ENCODE assay signal across 8 cellular contexts in the genomic region with DNA sequence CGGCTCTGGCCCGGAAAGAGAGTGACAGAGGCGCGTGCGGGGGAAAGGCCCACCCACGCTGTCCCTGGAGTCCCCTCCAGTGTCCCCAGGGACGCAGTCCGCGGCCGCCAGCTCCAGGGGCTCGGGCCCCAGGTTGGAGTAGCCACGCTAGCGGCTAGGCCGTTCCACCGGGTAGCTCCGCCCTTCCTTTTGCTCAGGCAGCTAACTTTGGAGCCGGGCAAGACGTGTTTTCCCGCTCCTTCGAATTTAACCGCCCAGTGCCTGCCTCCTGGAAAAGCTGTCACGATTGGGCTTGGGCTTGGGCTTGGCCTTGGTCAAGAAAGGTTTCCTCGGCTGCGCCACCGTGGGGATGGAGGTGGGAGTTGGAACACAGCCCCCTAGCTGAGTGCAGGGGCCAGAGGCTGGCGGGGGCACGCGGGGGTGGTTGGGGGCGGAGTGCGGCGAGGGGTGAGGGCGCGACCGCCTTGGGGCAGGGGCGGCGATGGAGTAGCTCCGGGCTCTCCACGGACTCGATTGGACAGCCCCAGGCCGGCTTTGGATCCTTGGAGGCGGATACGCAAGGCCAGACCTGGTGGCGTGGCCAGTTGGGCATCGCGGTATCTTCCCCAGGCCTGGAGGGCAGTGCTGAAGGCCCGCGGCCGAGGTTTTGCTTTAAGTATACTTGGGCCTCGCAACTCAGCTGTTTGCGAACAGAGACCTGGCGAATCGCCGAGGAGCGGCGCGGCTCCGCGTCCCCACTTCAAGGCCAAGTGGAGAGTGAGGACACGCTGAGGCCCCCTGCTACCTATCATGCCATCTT. TPM values are rescaled to one million over a fixed set of nuclear protein-coding genes. Genes with fewer than 3 reads are reported as not detected.
A peak's percentile ranks its signal among the peaks of the same experiment; 100 is the strongest.
DNase-seq lines count a peak whose midpoint lies in the region; ATAC-seq and TF ChIP-seq lines count a peak whose summit lies in the region.
"Had no signal": no experiment of that assay in that cellular context is flagged by ENCODE, and none has a peak within 500 bp of the region (broad histone marks: within the 10 kb centered on the region; RNA-seq: fewer than 3 reads in every experiment).

No MANE protein-coding gene starts in this region.

- no peak overlapping the region for H2BK15ac ChIP-seq in neuronal stem cell (ENCODE audit: low read length)

- no peak overlapping the region for H4K91ac ChIP-seq in neuronal stem cell (ENCODE audit: low read depth, low read length, poor library complexity)

- TF ChIP-seq POLR2A in esophagus squamous epithelium (IDR thresholded peaks at IDR 0.05) = no peak

- no peak overlapping the region for H2BK120ac ChIP-seq in neuronal stem cell (ENCODE audit: low read depth, low read length)

- H3K4me2 ChIP-seq in neuronal stem cell (ENCODE audit: insufficient read depth, low read length, poor library complexity, severe bottlenecking) = peak overlapping the region; percentile 64

- WGBS in esophagus squamous epithelium, 2 donors = 0 to 35% methylated on average over 4 to 7 of the region's 59 CpGs
- WGBS in neuronal stem cell (ENCODE audit: extremely low coverage in 2 of 2, insufficient read length in 2 of 2, insufficient replicate concordance in 1 of 2), 2 donors = no CpG with 5 or more reads among the region's 59 CpGs

- ATAC-seq in RWPE2 (ENCODE audit: low read depth) (peak; percentile 17; the same call in 1 of the 3 replicates), HG03045 (IDR thresholded peaks at IDR 0.05; ENCODE audit: unreplicated experiment) (no peak), HG02981 (IDR thresholded peaks at IDR 0.05; ENCODE audit: unreplicated experiment) (no peak)

- intact Hi-C loops in esophagus squamous epithelium (cut with DNase I) = no loop called here

- H2BK12ac ChIP-seq in neuronal stem cell (ENCODE audit: low read length) = no peak overlapping the region

- POLR2A ChIA-PET in HEK293T (lab: Yijun Ruan, JAX) = interaction anchor here (2.0 kb wide), 1 partner anchor 24 kb away, joined by 8 read pairs; the partner anchor contains the start of gene KIZ

- peaks cover 100% of the 10 kb centered on the region for H3K27me3 ChIP-seq in RWPE2 (ENCODE audit: insufficient read depth, poor library complexity, severe bottlenecking)
- peaks cover 38 to 100% (median 56%) of the 10 kb centered on the region in 4 donors for H3K27me3 ChIP-seq in esophagus squamous epithelium
- H3K27me3 ChIP-seq in neuronal stem cell (ENCODE audit: control insufficient read depth in 3 of 3, insufficient read depth in 3 of 3, low read depth in 1 of 3, low read length in 3 of 3) = peaks cover 46 to 100% (median 88%) of the 10 kb centered on the region in 3 experiments

- H3K4me3 ChIP-seq in RWPE2 (ENCODE audit: severe bottlenecking) = no peak overlapping the region
- H3K4me3 ChIP-seq in esophagus squamous epithelium = peak overlapping the region; percentile 28 to 64 (median 46)
- peak overlapping the region; percentile 35 to 41 for H3K4me3 ChIP-seq in neuronal stem cell (ENCODE audit: low read length in 2 of 2)

- peaks cover 2% of the 10 kb centered on the region for H3K79me1 ChIP-seq in neuronal stem cell (ENCODE audit: low read depth, low read length)

- H3K4ac ChIP-seq in neuronal stem cell (ENCODE audit: low read length) = no peak overlapping the region

- H2AFZ ChIP-seq in neuronal stem cell (ENCODE audit: low read length) = peak overlapping the region; percentile 94

- H2BK5ac ChIP-seq in neuronal stem cell (ENCODE audit: low read length) = no peak overlapping the region

- H3K23ac ChIP-seq in neuronal stem cell (ENCODE audit: low read depth, low read length, poor library complexity) = peak overlapping the region; percentile 39

- TF ChIP-seq CTCF in RWPE2 (IDR thresholded peaks at IDR 0.05; ENCODE audit: poor library complexity, severe bottlenecking) (no peak), esophagus squamous epithelium (IDR thresholded peaks at IDR 0.05) (no peak)

- H3K4me1 ChIP-seq in RWPE2 (ENCODE audit: insufficient read depth, poor library complexity, severe bottlenecking) (peaks cover 4% of the 10 kb centered on the region), esophagus squamous epithelium (peaks cover 44 to 61% (median 44%) of the 10 kb centered on the region in 3 donors), neuronal stem cell (ENCODE audit: control insufficient read depth in 2 of 2, insufficient read depth in 1 of 2, low read depth in 1 of 2, low read length in 2 of 2) (peaks cover 19 to 26% of the 10 kb centered on the region in 2 donors)

- H3K14ac ChIP-seq in neuronal stem cell (ENCODE audit: low read length) = no peak overlapping the region

- H3K36me3 ChIP-seq in RWPE2 (ENCODE audit: low read depth) = no peaks in the 10 kb centered on the region
- H3K36me3 ChIP-seq in esophagus squamous epithelium = no peaks in the 10 kb centered on the region
- no peaks in the 10 kb centered on the region for H3K36me3 ChIP-seq in neuronal stem cell (replicated peaks in 1 of 2; ENCODE audit: control insufficient read depth in 2 of 2, insufficient read depth in 2 of 2, low read length in 2 of 2)

- CTCF ChIA-PET in HEK293T (lab: Yijun Ruan, JAX) = no interaction called here

- no peak overlapping the region for H3K9ac ChIP-seq in neuronal stem cell (ENCODE audit: low read depth, low read length, poor library complexity)

- H3K27ac ChIP-seq in RWPE2 (ENCODE audit: poor library complexity, severe bottlenecking) (no peak overlapping the region), esophagus squamous epithelium (no peak overlapping the region), neuronal stem cell (replicated peaks; ENCODE audit: low read length) (no peak overlapping the region)

- peak overlapping the region; percentile 88 for H3K18ac ChIP-seq in neuronal stem cell (ENCODE audit: low read length)

- DNase-seq in HEK293T (ENCODE audit: extremely low spot score) (peak; percentile 34), RWPE2 (ENCODE audit: low spot score) (no peak), esophagus squamous epithelium (lab: John Stamatoyannopoulos, UW) (no peak), neuronal stem cell (ENCODE audit: low spot score) (no peak), ureter (ENCODE audit: low spot score) (no peak)

- peak overlapping the region; percentile 13 for H2AK5ac ChIP-seq in neuronal stem cell (ENCODE audit: low read depth, low read length)

- H4K8ac ChIP-seq in neuronal stem cell (ENCODE audit: low read depth, low read length) = no peak overlapping the region

- H3K9me3 ChIP-seq in RWPE2 (ENCODE audit: severe bottlenecking) = no peaks in the 10 kb centered on the region
- H3K9me3 ChIP-seq in esophagus squamous epithelium = no peaks in the 10 kb centered on the region
- H3K9me3 ChIP-seq in neuronal stem cell (replicated peaks in 1 of 2; ENCODE audit: control insufficient read depth in 2 of 2, insufficient read depth in 1 of 2, low read depth in 1 of 2, low read length in 2 of 2) = no peaks in the 10 kb centered on the region

TF ChIP-seq in HEK293T, 16 proteins besides CTCF, POLR2A, EP300 and RAD21:
- TF ChIP-seq SP1 (IDR thresholded peaks at IDR 0.05) (no peak), SUZ12 (IDR thresholded peaks at IDR 0.05) (no peak), FOXK2 (IDR thresholded peaks at IDR 0.05) (no peak), FOXA1 (IDR thresholded peaks at IDR 0.05) (no peak), LEF1 (IDR thresholded peaks at IDR 0.05; ENCODE audit: borderline replicate concordance) (no peak), PKNOX1 (IDR thresholded peaks at IDR 0.05) (no peak)

RNA-seq across cellular contexts. Expression of gene LINC00237, which starts 4.5 kb away (rescaled TPM):
- total RNA-seq in esophagus squamous epithelium (not detected), ureter (not detected)
- not detected for polyA plus RNA-seq in neuronal stem cell (2013, experiment 1 of 2)
- polyA plus RNA-seq in neuronal stem cell (2013, experiment 2 of 2) = not detected
- total RNA-seq: liver had no signal
- polyA plus RNA-seq: liver had no signal

RNA-seq across cellular contexts. Expression of gene KIZ, which starts 24.2 kb away (rescaled TPM):
- total RNA-seq in esophagus squamous epithelium (10 to 100 TPM in 1 of 4 donors, 1 to 10 TPM in 3; 2.2 to 15.3 (median 9.1) TPM), ureter (22.4 TPM)
- 15.6 TPM for polyA plus RNA-seq in neuronal stem cell (2013, experiment 1 of 2)
- polyA plus RNA-seq in neuronal stem cell (2013, experiment 2 of 2) = 17.1 TPM
